ENCODE assay signal across 17 cellular contexts in genomic region chr1:235495539-235495938, GRCh38. TPM values are rescaled to one million over a fixed set of nuclear protein-coding genes. Genes with fewer than 3 reads are reported as not detected.
DNase-seq lines count a peak whose midpoint lies in the region; ATAC-seq, FAIRE-seq and TF ChIP-seq lines count a peak whose summit lies in the region.
"Had no signal": no experiment of that assay in that cellular context is flagged by ENCODE, and none has a peak within 500 bp of the region (broad histone marks: within the 10 kb centered on the region; RNA-seq: fewer than 3 reads in every experiment).

No MANE protein-coding gene starts in this region.

- no peak for DNase-seq in D721Med (ENCODE audit: insufficient read length, low spot score)
- peak; percentile 49 for DNase-seq in osteoblast (ENCODE audit: insufficient read length, low spot score, missing footprints)
- DNase-seq in activated naive CD4-positive, alpha-beta T cell treated with anti-CD3 and anti-CD28 coated beads, Interleukin-2, amount 50 U/mL, for 16 hours = no peak
- DNase-seq: C1 segment of cervical spinal cord; CD4-positive, alpha-beta memory T cell; COR-L47; DMS53; DMS79 treated with DMSO at 0.1 percent for 48 hours; GF-D8; GM23248; H7; HCEC 1CT had no signal

- no peak overlapping the region for H3K27ac ChIP-seq in osteoblast (ENCODE audit: low read depth, low read length)
- H3K27ac ChIP-seq in skeletal muscle tissue (ENCODE audit: low read depth, low read length) = peak overlapping the region; percentile 54
- H3K27ac ChIP-seq: GM23248 had no signal

- H3K9me3 ChIP-seq in osteoblast (ENCODE audit: low read depth, low read length) = no peaks in the 10 kb centered on the region
- no peaks in the 10 kb centered on the region for H3K9me3 ChIP-seq in skeletal muscle tissue (ENCODE audit: control insufficient read depth in 3 of 3, low read length in 3 of 3)

- H3K4me2 ChIP-seq in osteoblast (ENCODE audit: insufficient read depth, low read length) = no peak overlapping the region

- no peak for ATAC-seq in HG03159 (IDR thresholded peaks at IDR 0.05; ENCODE audit: unreplicated experiment)

- H3K4me1 ChIP-seq in osteoblast (ENCODE audit: insufficient read depth, low read length) (no peaks in the 10 kb centered on the region), skeletal muscle tissue (ENCODE audit: control insufficient read depth in 3 of 3, insufficient read depth in 3 of 3, low read length in 3 of 3) (peaks cover 7 to 33% (median 15%) of the 10 kb centered on the region in 3 donors)

- H3K9ac ChIP-seq in skeletal muscle tissue (ENCODE audit: low read depth in 1 of 3, low read length in 3 of 3) = peak overlapping the region in 1 of 3 donors; percentile 15
- H3K9ac ChIP-seq: GM23248 had no signal

- H3K27me3 ChIP-seq in osteoblast (ENCODE audit: insufficient read depth, low read length) (no peaks in the 10 kb centered on the region), skeletal muscle tissue (ENCODE audit: control insufficient read depth in 3 of 3, insufficient read depth in 3 of 3, low read length in 3 of 3) (no peaks in the 10 kb centered on the region)

- FAIRE-seq in D721Med (lab: Jason Lieb, UNC) (peak; percentile 16), TTC549 (lab: Jason Lieb, UNC) (peak; percentile 37)
- FAIRE-seq: GM12891, H1 had no signal

- H4K20me1 ChIP-seq in osteoblast (ENCODE audit: insufficient read depth, low read length) = no peaks in the 10 kb centered on the region

- peaks cover 35% of the 10 kb centered on the region for H3K79me2 ChIP-seq in osteoblast (ENCODE audit: insufficient read depth, low read length)

- H3K4me3 ChIP-seq in osteoblast (ENCODE audit: insufficient read depth, low read length) = no peak overlapping the region
- no peak overlapping the region for H3K4me3 ChIP-seq in skeletal muscle tissue (ENCODE audit: low read length in 3 of 3)
- H3K4me3 ChIP-seq: GM23248 had no signal

- TF ChIP-seq CTCF in D721Med (IDR thresholded peaks at IDR 0.05; ENCODE audit: insufficient read depth, missing control alignments) (no peak), osteoblast (IDR thresholded peaks at IDR 0.05; ENCODE audit: extremely low read depth, low read depth, low read length) (no peak)

- H3K36me3 ChIP-seq in osteoblast (ENCODE audit: insufficient read depth, low read length) (peaks cover 21% of the 10 kb centered on the region), skeletal muscle tissue (ENCODE audit: control insufficient read depth in 3 of 3, insufficient read depth in 3 of 3, low read length in 3 of 3) (peaks cover 3 to 16% (median 13%) of the 10 kb centered on the region in 3 donors)

- no peak overlapping the region for H2AFZ ChIP-seq in osteoblast (ENCODE audit: low read length)
- H2AFZ ChIP-seq: GM23248 had no signal

RNA-seq across cellular contexts. Expression of gene B3GALNT2, which starts 8.7 kb away (rescaled TPM):
- 28.9 and 34.7 TPM in 2 replicates for total RNA-seq in osteoblast
- total RNA-seq in skeletal muscle tissue = 48.5 TPM
